10 cellular contexts compared by ENCODE assay signal in the genomic region with DNA sequence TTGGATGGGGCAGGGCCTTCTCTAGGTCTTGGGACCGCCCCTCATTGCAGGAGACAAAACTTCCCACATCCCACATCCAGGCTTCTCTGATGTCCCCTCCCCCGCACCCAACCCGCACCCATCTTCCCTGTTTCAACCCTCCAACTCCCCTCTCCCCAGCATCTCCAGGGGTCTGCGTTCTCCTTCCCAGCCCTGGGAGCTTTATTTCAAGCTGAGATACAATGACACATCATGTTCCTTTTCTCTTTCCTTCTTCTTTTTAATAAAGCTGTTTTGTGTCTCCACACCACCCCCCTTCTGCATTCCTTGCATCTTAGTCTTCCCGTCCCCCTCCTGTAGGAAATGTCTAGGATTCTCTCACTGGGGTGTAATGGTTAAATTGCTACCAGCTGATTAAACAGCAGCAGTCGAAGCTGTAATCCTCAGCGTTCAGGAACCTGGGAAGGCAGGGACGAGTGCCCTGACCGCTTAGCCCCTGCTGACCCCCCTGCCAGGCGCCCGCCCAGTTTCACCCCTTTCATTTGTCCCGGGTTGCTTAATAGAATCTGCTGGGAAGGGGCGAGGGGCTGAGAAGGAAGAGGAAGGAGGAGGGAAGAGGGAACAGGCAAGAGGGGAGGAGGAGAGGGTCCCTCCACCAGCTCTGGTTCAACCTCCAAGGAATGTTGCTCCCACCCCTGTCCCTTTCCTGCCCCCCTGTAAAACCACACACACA.
DNase-seq lines count a peak whose midpoint lies in the region; ATAC-seq and TF ChIP-seq lines count a peak whose summit lies in the region.
"Had no signal": no experiment of that assay in that cellular context is flagged by ENCODE, and none has a peak within 500 bp of the region (broad histone marks: within the 10 kb centered on the region; RNA-seq: fewer than 3 reads in every experiment).

No MANE protein-coding gene starts in this region.

- TF ChIP-seq CTCF in AG04450 (IDR thresholded peaks at IDR 0.05; ENCODE audit: low read depth, low read length) (no peak), cardiac fibroblast (IDR thresholded peaks at IDR 0.05; ENCODE audit: low read depth, low read length) (no peak), lung (IDR thresholded peaks at IDR 0.05; ENCODE audit: control extremely low read depth, extremely low read depth) (no peak)

- no peaks in the 10 kb centered on the region for H3K9me3 ChIP-seq in AG04450 (ENCODE audit: control insufficient read depth, insufficient read depth, low read length)
- no peaks in the 10 kb centered on the region for H3K9me3 ChIP-seq in HUES64 (ENCODE audit: insufficient read depth, low read depth, low read length)
- H3K9me3 ChIP-seq in lung (ENCODE audit: control insufficient read depth in 2 of 2, insufficient read depth in 1 of 2, low read length in 1 of 2): no peaks in the 10 kb centered on the region

- under 1% methylated on average over 12 of the region's 13 CpGs for WGBS in HUES64
- 10 to 35% methylated on average over 13 of the region's 13 CpGs for WGBS in lung, 2 donors

- peak; percentile 31 for ATAC-seq in lung (ENCODE audit: insufficient read depth, low FRiP score)
- no peak for ATAC-seq in HG02798 (IDR thresholded peaks at IDR 0.05; ENCODE audit: poor library complexity, unreplicated experiment)
- ATAC-seq in HG03095 (IDR thresholded peaks at IDR 0.05; ENCODE audit: unreplicated experiment): no peak
- no peak for ATAC-seq in HG03108 (IDR thresholded peaks at IDR 0.05; ENCODE audit: unreplicated experiment)

- CTCF ChIA-PET in AG04450 (lab: Charles Lee): no interaction called here

- DNase-seq in AG04450 (ENCODE audit: low read depth, low spot score): peak; percentile 95
- peak; percentile 94 to 98 for DNase-seq in cardiac fibroblast (ENCODE audit: low read depth in 2 of 2)
- DNase-seq in lung (ENCODE audit: low spot score): no peak
- DNase-seq in anterior cingulate cortex (lab: John Stamatoyannopoulos, UW): no peak
- DNase-seq: CD8-positive, alpha-beta memory T cell had no signal

- H3K27ac ChIP-seq in AG04450 (ENCODE audit: low read depth, low read length): peak overlapping the region; percentile 100
- peak overlapping the region; percentile 81 for H3K27ac ChIP-seq in HUES64 (ENCODE audit: low read depth, low read length)
- no peak overlapping the region for H3K27ac ChIP-seq in lung (ENCODE audit: low read depth in 1 of 2, low read length in 1 of 2)
- H3K27ac ChIP-seq: KMS-11 had no signal

- POLR2A ChIA-PET in AG04450 (lab: Yijun Ruan, JAX): interaction anchor here (0.6 to 1.2 kb wide), 10 partner anchors 29 to 583 kb away, joined by 3 to 21 read pairs (median 4); partner anchors contain the start of gene MAP1LC3B2

- H3K27me3 ChIP-seq in AG04450 (ENCODE audit: control insufficient read depth, insufficient read depth, low read length) (no peaks in the 10 kb centered on the region), HUES64 (ENCODE audit: insufficient read depth, low read length) (no peaks in the 10 kb centered on the region), lung (ENCODE audit: control insufficient read depth, insufficient read depth) (no peaks in the 10 kb centered on the region)

- H3K4me3 ChIP-seq in AG04450 (ENCODE audit: low read depth, low read length) (peak overlapping the region; percentile 43), HUES64 (ENCODE audit: low read length) (peak overlapping the region; percentile 39), cardiac fibroblast (replicated peaks in 1 of 2; ENCODE audit: low read depth in 2 of 2, low read length in 2 of 2) (peak overlapping the region in 1 of 2 donors; percentile 19), lung (no peak overlapping the region)

- H3K36me3 ChIP-seq in HUES64 (ENCODE audit: insufficient read depth, low read length) (no peaks in the 10 kb centered on the region), lung (ENCODE audit: control insufficient read depth in 2 of 2, insufficient read depth in 2 of 2, low read length in 2 of 2) (no peaks in the 10 kb centered on the region)

- H3K4me1 ChIP-seq in HUES64 (ENCODE audit: insufficient read depth, low read length) (peaks cover 36% of the 10 kb centered on the region), lung (ENCODE audit: control insufficient read depth in 2 of 2, insufficient read depth in 2 of 2, low read length in 2 of 2) (peaks cover 0 to 7% of the 10 kb centered on the region in 2 donors)

- H3K9ac ChIP-seq in HUES64 (ENCODE audit: low read depth, low read length): peak overlapping the region; percentile 67
- H3K9ac ChIP-seq: KMS-11 had no signal

Comparison
In these comparisons a context has a peak if more than half of its experiments do, and no peak if none do; other contexts are left out.
1. DNase-seq: peak in AG04450 (single experiment) and cardiac fibroblast (2 of 2); none in lung (single experiment) and anterior cingulate cortex (0 of 58).
2. H3K27ac ChIP-seq: peak in AG04450 (single experiment) and HUES64 (single experiment); none in lung (0 of 2).